1 cellular context compared by ENCODE assay signal in genomic region chr10:5446390-5446926, GRCh38.
TF ChIP-seq lines count a peak whose summit lies in the region.

No MANE protein-coding gene starts in this region.

TF ChIP-seq in HepG2, 621 proteins besides CTCF, POLR2A, EP300 and RAD21 (continued from another document and continues in another):
- TF ChIP-seq ZNF691 (CRISPR knock-in tag; IDR thresholded peaks at IDR 0.05; ENCODE audit: borderline replicate concordance, low read depth) = peak; percentile 96
- peak; percentile 72; the same call in 1 of the 2 replicates for TF ChIP-seq SIX4 (CRISPR knock-in tag; IDR thresholded peaks at IDR 0.05)
- TF ChIP-seq HCFC1 (IDR thresholded peaks at IDR 0.05; ENCODE audit: low read depth, low read length) = no peak
- TF ChIP-seq BATF2 (CRISPR knock-in tag; IDR thresholded peaks at IDR 0.05) = no peak
- TF ChIP-seq ZBTB49 (CRISPR knock-in tag; IDR thresholded peaks at IDR 0.05; ENCODE audit: borderline replicate concordance) = peak; percentile 74; the same call in 1 of the 2 replicates
- peak; percentile 47 for TF ChIP-seq AGO1 (IDR thresholded peaks at IDR 0.05; ENCODE audit: low read depth, low read length, poor library complexity, severe bottlenecking)
- TF ChIP-seq ZNF460 (CRISPR knock-in tag; IDR thresholded peaks at IDR 0.05; ENCODE audit: borderline replicate concordance) = no peak
- peak; percentile 58 for TF ChIP-seq PAXIP1 (CRISPR knock-in tag; conservative IDR thresholded peaks at IDR 0.05)
- peak; percentile 70; the same call in 1 of the 2 replicates for TF ChIP-seq ZNF784 (CRISPR knock-in tag; IDR thresholded peaks at IDR 0.05; ENCODE audit: borderline replicate concordance)
- TF ChIP-seq ZNF891 (CRISPR knock-in tag; IDR thresholded peaks at IDR 0.05) = 0 out of 2 replicates have a peak, but pooled peaks have one; percentile 68
- peak; percentile 78; the same call in 1 of the 2 replicates for TF ChIP-seq ZNF605 (CRISPR knock-in tag; IDR thresholded peaks at IDR 0.05)
- TF ChIP-seq ZBTB10 (CRISPR knock-in tag; IDR thresholded peaks at IDR 0.05; ENCODE audit: borderline replicate concordance) = no peak
- TF ChIP-seq ZNF564 (CRISPR knock-in tag; IDR thresholded peaks at IDR 0.05) = peak; percentile 91
- TF ChIP-seq THAP8 (CRISPR knock-in tag; IDR thresholded peaks at IDR 0.05; ENCODE audit: borderline replicate concordance) = no peak
- peak; percentile 98 for TF ChIP-seq ZSCAN9 (CRISPR knock-in tag; IDR thresholded peaks at IDR 0.05; ENCODE audit: borderline replicate concordance)
- no peak for TF ChIP-seq SRSF9 (IDR thresholded peaks at IDR 0.05; ENCODE audit: borderline replicate concordance, insufficient read depth, low read depth, low read length, poor library complexity, severe bottlenecking)
- TF ChIP-seq NR1H2 (CRISPR knock-in tag; IDR thresholded peaks at IDR 0.05; ENCODE audit: borderline replicate concordance, low read depth) = no peak
- peak; percentile 96 for TF ChIP-seq MYC (CRISPR knock-in tag; IDR thresholded peaks at IDR 0.05; ENCODE audit: borderline replicate concordance)
- no peak for TF ChIP-seq ZNF337 (CRISPR knock-in tag; IDR thresholded peaks at IDR 0.05; ENCODE audit: borderline replicate concordance, low read depth)
- 0 out of 2 replicates have a peak, but pooled peaks have one; percentile 43 for TF ChIP-seq PRMT3 (CRISPR knock-in tag; IDR thresholded peaks at IDR 0.05; ENCODE audit: borderline replicate concordance, low read depth)
- no peak for TF ChIP-seq ZNF550 (CRISPR knock-in tag; IDR thresholded peaks at IDR 0.05; ENCODE audit: borderline replicate concordance)
- no peak for TF ChIP-seq CREB1 (IDR thresholded peaks at IDR 0.05)
- no peak for TF ChIP-seq CREB1 (CRISPR knock-in tag; IDR thresholded peaks at IDR 0.05)
- TF ChIP-seq GFI1 (CRISPR knock-in tag; IDR thresholded peaks at IDR 0.05; ENCODE audit: borderline replicate concordance) = no peak
- TF ChIP-seq HIVEP1 (CRISPR knock-in tag; IDR thresholded peaks at IDR 0.05) = peak; percentile 72; the same call in 1 of the 2 replicates
- TF ChIP-seq IRF2 (CRISPR knock-in tag; IDR thresholded peaks at IDR 0.05) = peak; percentile 93
- peak; percentile 99 for TF ChIP-seq DRAP1 (CRISPR knock-in tag; IDR thresholded peaks at IDR 0.05)
- 0 out of 2 replicates have a peak, but pooled peaks have one; percentile 59 for TF ChIP-seq ZNF598 (CRISPR knock-in tag; IDR thresholded peaks at IDR 0.05; ENCODE audit: borderline replicate concordance)
- TF ChIP-seq NFIC (IDR thresholded peaks at IDR 0.05; ENCODE audit: low read length) = peak; percentile 37; the same call in 1 of the 2 replicates
- peak; percentile 55; the same call in 1 of the 2 replicates for TF ChIP-seq ZNF431 (CRISPR knock-in tag; IDR thresholded peaks at IDR 0.05; ENCODE audit: borderline replicate concordance, low read depth)
- TF ChIP-seq ZNF34 (CRISPR knock-in tag; IDR thresholded peaks at IDR 0.05; ENCODE audit: borderline replicate concordance) = peak; percentile 78; the same call in 1 of the 2 replicates
- peak; percentile 77 for TF ChIP-seq BCL6 (CRISPR knock-in tag; IDR thresholded peaks at IDR 0.05)
- no peak for TF ChIP-seq FOSL1 (CRISPR knock-in tag; IDR thresholded peaks at IDR 0.05; ENCODE audit: borderline replicate concordance)
- TF ChIP-seq NFE2L2 (IDR thresholded peaks at IDR 0.05; ENCODE audit: low read length) = no peak
- TF ChIP-seq EED (CRISPR knock-in tag; IDR thresholded peaks at IDR 0.05) = no peak; the same call in 1 of the 2 replicates
- peak; percentile 85; the same call in 1 of the 2 replicates for TF ChIP-seq ZNF556 (CRISPR knock-in tag; IDR thresholded peaks at IDR 0.05; ENCODE audit: borderline replicate concordance)
- TF ChIP-seq ZNF512B (CRISPR knock-in tag; IDR thresholded peaks at IDR 0.05; ENCODE audit: borderline replicate concordance) = 0 out of 2 replicates have a peak, but pooled peaks have one; percentile 34
- peak; percentile 89 for TF ChIP-seq ZBTB25 (CRISPR knock-in tag; IDR thresholded peaks at IDR 0.05)
- peak; percentile 72 for TF ChIP-seq ZEB1 (IDR thresholded peaks at IDR 0.05; ENCODE audit: insufficient replicate concordance, low read depth)
- no peak for TF ChIP-seq FOXO4 (CRISPR knock-in tag; conservative IDR thresholded peaks at IDR 0.05)
- no peak for TF ChIP-seq SP1 (IDR thresholded peaks at IDR 0.05)
- peak; percentile 84 for TF ChIP-seq SP1 (CRISPR knock-in tag; IDR thresholded peaks at IDR 0.05)
- TF ChIP-seq TCF7L2 (IDR thresholded peaks at IDR 0.05; ENCODE audit: low read depth, low read length) = no peak
